Comparison of ENCODE assay signal across 1 cellular context in the genomic region with DNA sequence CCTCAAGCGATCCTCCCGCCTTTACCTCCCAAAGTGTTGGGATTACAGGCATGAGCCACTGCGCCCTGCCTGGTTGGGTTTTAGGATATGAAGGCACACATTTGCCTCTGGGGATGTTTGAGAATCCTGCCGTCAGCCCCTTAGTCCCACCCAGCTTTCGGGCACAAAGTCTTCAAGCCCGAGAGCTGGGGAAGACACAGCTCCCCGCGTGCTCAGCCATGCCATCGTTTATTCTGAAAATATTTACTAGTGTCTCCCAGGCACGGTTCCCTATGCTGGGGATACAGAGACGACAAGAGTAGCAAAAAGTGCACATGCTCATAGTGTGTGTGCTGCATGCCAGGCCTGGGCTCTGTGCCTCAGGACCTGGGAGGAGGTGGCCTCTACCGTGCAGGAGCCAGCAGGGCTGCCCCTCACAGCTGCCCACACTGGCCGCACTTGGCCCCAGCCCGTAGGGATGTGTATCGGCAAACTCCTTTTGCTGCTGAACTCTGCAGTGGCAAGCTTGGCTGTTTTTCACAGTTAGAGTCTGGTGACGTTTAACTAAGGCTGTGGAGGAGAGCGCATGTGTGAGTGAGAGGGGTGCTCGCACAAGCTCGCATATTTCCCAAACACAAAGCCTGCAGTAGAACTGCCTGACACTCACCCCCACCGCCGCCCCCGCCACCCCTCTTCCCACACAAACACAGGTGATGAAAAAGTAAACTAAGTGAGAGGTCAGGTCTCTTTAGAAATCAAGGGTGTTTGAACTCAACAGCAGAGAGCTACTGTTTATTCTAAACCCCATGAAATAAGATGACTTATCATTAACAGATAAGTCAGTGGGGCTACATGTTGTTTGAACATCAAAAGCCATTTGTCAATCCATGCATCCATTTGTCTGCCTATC.
TF ChIP-seq lines count a peak whose summit lies in the region.

No MANE protein-coding gene starts in this region.

TF ChIP-seq in HepG2, 621 proteins besides CTCF, POLR2A, EP300 and RAD21 (continued from another document and continues in another):
- TF ChIP-seq, protein P1, sequence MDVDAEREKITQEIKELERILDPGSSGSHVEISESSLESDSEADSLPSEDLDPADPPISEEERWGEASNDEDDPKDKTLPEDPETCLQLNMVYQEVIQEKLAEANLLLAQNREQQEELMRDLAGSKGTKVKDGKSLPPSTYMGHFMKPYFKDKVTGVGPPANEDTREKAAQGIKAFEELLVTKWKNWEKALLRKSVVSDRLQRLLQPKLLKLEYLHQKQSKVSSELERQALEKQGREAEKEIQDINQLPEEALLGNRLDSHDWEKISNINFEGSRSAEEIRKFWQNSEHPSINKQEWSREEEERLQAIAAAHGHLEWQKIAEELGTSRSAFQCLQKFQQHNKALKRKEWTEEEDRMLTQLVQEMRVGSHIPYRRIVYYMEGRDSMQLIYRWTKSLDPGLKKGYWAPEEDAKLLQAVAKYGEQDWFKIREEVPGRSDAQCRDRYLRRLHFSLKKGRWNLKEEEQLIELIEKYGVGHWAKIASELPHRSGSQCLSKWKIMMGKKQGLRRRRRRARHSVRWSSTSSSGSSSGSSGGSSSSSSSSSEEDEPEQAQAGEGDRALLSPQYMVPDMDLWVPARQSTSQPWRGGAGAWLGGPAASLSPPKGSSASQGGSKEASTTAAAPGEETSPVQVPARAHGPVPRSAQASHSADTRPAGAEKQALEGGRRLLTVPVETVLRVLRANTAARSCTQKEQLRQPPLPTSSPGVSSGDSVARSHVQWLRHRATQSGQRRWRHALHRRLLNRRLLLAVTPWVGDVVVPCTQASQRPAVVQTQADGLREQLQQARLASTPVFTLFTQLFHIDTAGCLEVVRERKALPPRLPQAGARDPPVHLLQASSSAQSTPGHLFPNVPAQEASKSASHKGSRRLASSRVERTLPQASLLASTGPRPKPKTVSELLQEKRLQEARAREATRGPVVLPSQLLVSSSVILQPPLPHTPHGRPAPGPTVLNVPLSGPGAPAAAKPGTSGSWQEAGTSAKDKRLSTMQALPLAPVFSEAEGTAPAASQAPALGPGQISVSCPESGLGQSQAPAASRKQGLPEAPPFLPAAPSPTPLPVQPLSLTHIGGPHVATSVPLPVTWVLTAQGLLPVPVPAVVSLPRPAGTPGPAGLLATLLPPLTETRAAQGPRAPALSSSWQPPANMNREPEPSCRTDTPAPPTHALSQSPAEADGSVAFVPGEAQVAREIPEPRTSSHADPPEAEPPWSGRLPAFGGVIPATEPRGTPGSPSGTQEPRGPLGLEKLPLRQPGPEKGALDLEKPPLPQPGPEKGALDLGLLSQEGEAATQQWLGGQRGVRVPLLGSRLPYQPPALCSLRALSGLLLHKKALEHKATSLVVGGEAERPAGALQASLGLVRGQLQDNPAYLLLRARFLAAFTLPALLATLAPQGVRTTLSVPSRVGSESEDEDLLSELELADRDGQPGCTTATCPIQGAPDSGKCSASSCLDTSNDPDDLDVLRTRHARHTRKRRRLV (CRISPR knock-in tag; IDR thresholded peaks at IDR 0.05) = 0 out of 2 replicates have a peak, but pooled peaks have one; percentile 77
- TF ChIP-seq BCL6 (CRISPR knock-in tag; IDR thresholded peaks at IDR 0.05) (peak; percentile 30), SRSF1 (optimal IDR thresholded peaks at IDR 0.05; ENCODE audit: low read depth, low read length) (peak; percentile 88), ZNF652 (CRISPR knock-in tag; IDR thresholded peaks at IDR 0.05; ENCODE audit: borderline replicate concordance, low read depth) (peak; percentile 30; the same call in 1 of the 2 replicates), ZNF891 (CRISPR knock-in tag; IDR thresholded peaks at IDR 0.05) (peak; percentile 61; the same call in 1 of the 2 replicates), SRF (IDR thresholded peaks at IDR 0.05; ENCODE audit: low read depth, low read length) (no peak), TCF7 (IDR thresholded peaks at IDR 0.05; ENCODE audit: low read depth) (peak; percentile 48; the same call in 1 of the 2 replicates), MZF1 (CRISPR knock-in tag; IDR thresholded peaks at IDR 0.05; ENCODE audit: borderline replicate concordance) (0 out of 2 replicates have a peak, but pooled peaks have one; percentile 29), AKAP8 (CRISPR knock-in tag; IDR thresholded peaks at IDR 0.05) (no peak), SETDB1 (CRISPR knock-in tag; IDR thresholded peaks at IDR 0.05; ENCODE audit: borderline replicate concordance) (no peak), CENPX (CRISPR knock-in tag; IDR thresholded peaks at IDR 0.05) (no peak), MIER3 (CRISPR knock-in tag; IDR thresholded peaks at IDR 0.05; ENCODE audit: borderline replicate concordance) (peak; percentile 42; the same call in 1 of the 2 replicates), ZMYM3 (CRISPR knock-in tag; IDR thresholded peaks at IDR 0.05) (peak; percentile 86), SCMH1 (CRISPR knock-in tag; IDR thresholded peaks at IDR 0.05; ENCODE audit: borderline replicate concordance) (no peak), HNRNPH1 (optimal IDR thresholded peaks at IDR 0.05; ENCODE audit: low read depth, low read length) (no peak)
- TF ChIP-seq, protein P2, sequence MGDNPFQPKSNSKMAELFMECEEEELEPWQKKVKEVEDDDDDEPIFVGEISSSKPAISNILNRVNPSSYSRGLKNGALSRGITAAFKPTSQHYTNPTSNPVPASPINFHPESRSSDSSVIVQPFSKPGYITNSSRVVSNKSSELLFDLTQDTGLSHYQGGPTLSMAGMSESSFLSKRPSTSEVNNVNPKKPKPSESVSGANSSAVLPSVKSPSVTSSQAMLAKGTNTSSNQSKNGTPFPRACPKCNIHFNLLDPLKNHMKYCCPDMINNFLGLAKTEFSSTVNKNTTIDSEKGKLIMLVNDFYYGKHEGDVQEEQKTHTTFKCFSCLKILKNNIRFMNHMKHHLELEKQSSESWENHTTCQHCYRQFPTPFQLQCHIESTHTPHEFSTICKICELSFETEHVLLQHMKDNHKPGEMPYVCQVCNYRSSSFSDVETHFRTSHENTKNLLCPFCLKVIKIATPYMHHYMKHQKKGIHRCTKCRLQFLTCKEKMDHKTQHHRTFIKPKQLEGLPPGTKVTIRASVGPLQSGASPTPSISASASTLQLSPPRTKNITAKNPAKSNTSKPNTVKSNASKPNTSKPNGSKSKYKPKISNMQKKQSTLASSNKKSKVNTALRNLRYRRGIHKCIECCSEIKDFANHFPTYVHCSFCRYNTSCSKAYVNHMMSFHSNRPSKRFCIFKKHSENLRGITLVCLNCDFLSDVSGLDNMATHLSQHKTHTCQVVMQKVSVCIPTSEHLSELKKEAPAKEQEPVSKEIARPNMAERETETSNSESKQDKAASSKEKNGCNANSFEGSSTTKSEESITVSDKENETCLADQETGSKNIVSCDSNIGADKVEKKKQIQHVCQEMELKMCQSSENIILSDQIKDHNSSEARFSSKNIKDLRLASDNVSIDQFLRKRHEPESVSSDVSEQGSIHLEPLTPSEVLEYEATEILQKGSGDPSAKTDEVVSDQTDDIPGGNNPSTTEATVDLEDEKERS (CRISPR knock-in tag; IDR thresholded peaks at IDR 0.05) = no peak; the same call in 1 of the 2 replicates
- TF ChIP-seq, protein P3, sequence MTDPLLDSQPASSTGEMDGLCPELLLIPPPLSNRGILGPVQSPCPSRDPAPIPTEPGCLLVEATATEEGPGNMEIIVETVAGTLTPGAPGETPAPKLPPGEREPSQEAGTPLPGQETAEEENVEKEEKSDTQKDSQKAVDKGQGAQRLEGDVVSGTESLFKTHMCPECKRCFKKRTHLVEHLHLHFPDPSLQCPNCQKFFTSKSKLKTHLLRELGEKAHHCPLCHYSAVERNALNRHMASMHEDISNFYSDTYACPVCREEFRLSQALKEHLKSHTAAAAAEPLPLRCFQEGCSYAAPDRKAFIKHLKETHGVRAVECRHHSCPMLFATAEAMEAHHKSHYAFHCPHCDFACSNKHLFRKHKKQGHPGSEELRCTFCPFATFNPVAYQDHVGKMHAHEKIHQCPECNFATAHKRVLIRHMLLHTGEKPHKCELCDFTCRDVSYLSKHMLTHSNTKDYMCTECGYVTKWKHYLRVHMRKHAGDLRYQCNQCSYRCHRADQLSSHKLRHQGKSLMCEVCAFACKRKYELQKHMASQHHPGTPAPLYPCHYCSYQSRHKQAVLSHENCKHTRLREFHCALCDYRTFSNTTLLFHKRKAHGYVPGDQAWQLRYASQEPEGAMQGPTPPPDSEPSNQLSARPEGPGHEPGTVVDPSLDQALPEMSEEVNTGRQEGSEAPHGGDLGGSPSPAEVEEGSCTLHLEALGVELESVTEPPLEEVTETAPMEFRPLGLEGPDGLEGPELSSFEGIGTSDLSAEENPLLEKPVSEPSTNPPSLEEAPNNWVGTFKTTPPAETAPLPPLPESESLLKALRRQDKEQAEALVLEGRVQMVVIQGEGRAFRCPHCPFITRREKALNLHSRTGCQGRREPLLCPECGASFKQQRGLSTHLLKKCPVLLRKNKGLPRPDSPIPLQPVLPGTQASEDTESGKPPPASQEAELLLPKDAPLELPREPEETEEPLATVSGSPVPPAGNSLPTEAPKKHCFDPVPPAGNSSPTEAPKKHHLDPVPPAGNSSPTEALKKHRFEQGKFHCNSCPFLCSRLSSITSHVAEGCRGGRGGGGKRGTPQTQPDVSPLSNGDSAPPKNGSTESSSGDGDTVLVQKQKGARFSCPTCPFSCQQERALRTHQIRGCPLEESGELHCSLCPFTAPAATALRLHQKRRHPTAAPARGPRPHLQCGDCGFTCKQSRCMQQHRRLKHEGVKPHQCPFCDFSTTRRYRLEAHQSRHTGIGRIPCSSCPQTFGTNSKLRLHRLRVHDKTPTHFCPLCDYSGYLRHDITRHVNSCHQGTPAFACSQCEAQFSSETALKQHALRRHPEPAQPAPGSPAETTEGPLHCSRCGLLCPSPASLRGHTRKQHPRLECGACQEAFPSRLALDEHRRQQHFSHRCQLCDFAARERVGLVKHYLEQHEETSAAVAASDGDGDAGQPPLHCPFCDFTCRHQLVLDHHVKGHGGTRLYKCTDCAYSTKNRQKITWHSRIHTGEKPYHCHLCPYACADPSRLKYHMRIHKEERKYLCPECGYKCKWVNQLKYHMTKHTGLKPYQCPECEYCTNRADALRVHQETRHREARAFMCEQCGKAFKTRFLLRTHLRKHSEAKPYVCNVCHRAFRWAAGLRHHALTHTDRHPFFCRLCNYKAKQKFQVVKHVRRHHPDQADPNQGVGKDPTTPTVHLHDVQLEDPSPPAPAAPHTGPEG (CRISPR knock-in tag; IDR thresholded peaks at IDR 0.05) = 0 out of 2 replicates have a peak, but pooled peaks have one; percentile 43
- TF ChIP-seq, protein P4, sequence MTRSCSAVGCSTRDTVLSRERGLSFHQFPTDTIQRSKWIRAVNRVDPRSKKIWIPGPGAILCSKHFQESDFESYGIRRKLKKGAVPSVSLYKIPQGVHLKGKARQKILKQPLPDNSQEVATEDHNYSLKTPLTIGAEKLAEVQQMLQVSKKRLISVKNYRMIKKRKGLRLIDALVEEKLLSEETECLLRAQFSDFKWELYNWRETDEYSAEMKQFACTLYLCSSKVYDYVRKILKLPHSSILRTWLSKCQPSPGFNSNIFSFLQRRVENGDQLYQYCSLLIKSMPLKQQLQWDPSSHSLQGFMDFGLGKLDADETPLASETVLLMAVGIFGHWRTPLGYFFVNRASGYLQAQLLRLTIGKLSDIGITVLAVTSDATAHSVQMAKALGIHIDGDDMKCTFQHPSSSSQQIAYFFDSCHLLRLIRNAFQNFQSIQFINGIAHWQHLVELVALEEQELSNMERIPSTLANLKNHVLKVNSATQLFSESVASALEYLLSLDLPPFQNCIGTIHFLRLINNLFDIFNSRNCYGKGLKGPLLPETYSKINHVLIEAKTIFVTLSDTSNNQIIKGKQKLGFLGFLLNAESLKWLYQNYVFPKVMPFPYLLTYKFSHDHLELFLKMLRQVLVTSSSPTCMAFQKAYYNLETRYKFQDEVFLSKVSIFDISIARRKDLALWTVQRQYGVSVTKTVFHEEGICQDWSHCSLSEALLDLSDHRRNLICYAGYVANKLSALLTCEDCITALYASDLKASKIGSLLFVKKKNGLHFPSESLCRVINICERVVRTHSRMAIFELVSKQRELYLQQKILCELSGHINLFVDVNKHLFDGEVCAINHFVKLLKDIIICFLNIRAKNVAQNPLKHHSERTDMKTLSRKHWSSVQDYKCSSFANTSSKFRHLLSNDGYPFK (CRISPR knock-in tag; IDR thresholded peaks at IDR 0.05; ENCODE audit: borderline replicate concordance) = peak; percentile 61; the same call in 1 of the 2 replicates
- TF ChIP-seq, protein P5, sequence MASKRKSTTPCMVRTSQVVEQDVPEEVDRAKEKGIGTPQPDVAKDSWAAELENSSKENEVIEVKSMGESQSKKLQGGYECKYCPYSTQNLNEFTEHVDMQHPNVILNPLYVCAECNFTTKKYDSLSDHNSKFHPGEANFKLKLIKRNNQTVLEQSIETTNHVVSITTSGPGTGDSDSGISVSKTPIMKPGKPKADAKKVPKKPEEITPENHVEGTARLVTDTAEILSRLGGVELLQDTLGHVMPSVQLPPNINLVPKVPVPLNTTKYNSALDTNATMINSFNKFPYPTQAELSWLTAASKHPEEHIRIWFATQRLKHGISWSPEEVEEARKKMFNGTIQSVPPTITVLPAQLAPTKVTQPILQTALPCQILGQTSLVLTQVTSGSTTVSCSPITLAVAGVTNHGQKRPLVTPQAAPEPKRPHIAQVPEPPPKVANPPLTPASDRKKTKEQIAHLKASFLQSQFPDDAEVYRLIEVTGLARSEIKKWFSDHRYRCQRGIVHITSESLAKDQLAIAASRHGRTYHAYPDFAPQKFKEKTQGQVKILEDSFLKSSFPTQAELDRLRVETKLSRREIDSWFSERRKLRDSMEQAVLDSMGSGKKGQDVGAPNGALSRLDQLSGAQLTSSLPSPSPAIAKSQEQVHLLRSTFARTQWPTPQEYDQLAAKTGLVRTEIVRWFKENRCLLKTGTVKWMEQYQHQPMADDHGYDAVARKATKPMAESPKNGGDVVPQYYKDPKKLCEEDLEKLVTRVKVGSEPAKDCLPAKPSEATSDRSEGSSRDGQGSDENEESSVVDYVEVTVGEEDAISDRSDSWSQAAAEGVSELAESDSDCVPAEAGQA (IDR thresholded peaks at IDR 0.05; ENCODE audit: low read depth) = 0 out of 2 replicates have a peak, but pooled peaks have one; percentile 31
- TF ChIP-seq, protein P5 (CRISPR knock-in tag; IDR thresholded peaks at IDR 0.05; ENCODE audit: borderline replicate concordance) = no peak
